ENCODE assay signal across 12 cellular contexts in genomic region chr1:18874036-18874435, GRCh38. TPM values are rescaled to one million over a fixed set of nuclear protein-coding genes. Genes with fewer than 3 reads are reported as not detected.
"Had no signal": no experiment of that assay in that cellular context is flagged by ENCODE, and none has a peak within 500 bp of the region (broad histone marks: within the 10 kb centered on the region; RNA-seq: fewer than 3 reads in every experiment).

No MANE protein-coding gene starts in this region.

- H3K4me2 ChIP-seq: GM23338 had no signal

- FAIRE-seq: H1, H54 had no signal

- DNase-seq: GM23248, GOT3, H7, H9, HCEC 1CT, HFFc6 had no signal

- H3K4me3 ChIP-seq: GM23248, GM23338, HAP-1 had no signal

- H2AFZ ChIP-seq: GM23248, GM23338 had no signal

- ATAC-seq: GM23338, HCT116 had no signal

- H3K9ac ChIP-seq: GM23248 had no signal

- H3K9me3 ChIP-seq: HAP-1 had no signal

- H3K4me1 ChIP-seq: HAP-1 had no signal

- H3K27ac ChIP-seq: GM23248 had no signal

- H3K36me3 ChIP-seq: HAP-1 had no signal

RNA-seq across cellular contexts. Expression of gene TAS1R2, which starts 14.6 kb away (rescaled TPM):
- total RNA-seq: GM23248, GM23338, H1, H4, H9, HFFc6 had no signal
- polyA plus RNA-seq: GM23248, GM23338, H1 had no signal
